In genomic region chr15:43726306-43726705, GRCh38 we compare ENCODE assay signal across 7 cellular contexts. TPM values are rescaled to one million over a fixed set of nuclear protein-coding genes. Genes with fewer than 3 reads are reported as not detected.
"Had no signal": no experiment of that assay in that cellular context is flagged by ENCODE, and none has a peak within 500 bp of the region (broad histone marks: within the 10 kb centered on the region; RNA-seq: fewer than 3 reads in every experiment).

No MANE protein-coding gene starts in this region.

RNA-seq across cellular contexts. Expression of gene CKMT1A, which starts 32.6 kb away (rescaled TPM):
- total RNA-seq: left lobe of liver, left ventricle myocardium inferior, lung microvascular endothelial cell, mononuclear cell, myocyte had no signal
- polyA plus RNA-seq: immature natural killer cell, liver had no signal
